8 cellular contexts compared by ENCODE assay signal in the genomic region with DNA sequence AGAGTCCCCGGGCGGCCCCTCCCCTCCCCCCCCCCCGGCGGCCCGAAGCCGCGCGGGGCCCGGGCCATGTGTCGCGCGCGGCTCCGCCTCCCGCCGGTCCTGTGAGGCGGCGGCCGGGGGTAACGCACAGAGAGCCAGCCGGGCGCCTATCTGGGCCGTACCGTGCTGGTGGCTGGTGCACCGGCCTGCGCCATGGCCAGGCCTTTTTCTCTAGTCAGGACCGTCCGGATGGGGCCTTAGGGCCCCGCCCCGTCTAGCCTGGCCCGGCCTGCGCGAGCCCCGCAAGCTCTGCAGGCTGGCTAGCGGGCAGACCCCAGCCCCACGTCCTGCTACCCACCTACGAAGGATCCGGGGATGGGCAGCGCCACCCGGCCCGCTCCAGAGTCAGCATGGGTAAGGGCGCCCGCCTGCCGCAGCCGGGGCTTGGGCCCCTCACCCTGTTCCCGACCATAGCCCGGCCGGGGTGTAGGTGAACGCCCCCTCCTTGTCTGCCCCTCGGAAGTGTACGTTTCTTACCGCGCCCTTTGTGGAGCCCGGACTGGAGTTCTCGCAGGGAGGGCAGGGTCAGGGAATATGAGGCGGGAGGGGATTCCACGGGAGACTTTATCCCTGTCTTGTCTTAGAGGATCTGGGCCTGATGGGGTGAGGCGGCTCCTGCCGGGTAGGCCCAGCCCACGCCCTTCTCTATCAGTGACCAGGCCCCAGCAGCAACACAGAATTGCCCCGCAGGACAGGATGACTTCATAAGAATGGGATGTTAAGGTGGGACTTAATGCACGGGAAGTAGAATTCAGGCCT. TPM values are rescaled to one million over a fixed set of nuclear protein-coding genes. Genes with fewer than 3 reads are reported as not detected.
DNase-seq lines count a peak whose midpoint lies in the region; ATAC-seq, FAIRE-seq and TF ChIP-seq lines count a peak whose summit lies in the region.

A gene with protein sequence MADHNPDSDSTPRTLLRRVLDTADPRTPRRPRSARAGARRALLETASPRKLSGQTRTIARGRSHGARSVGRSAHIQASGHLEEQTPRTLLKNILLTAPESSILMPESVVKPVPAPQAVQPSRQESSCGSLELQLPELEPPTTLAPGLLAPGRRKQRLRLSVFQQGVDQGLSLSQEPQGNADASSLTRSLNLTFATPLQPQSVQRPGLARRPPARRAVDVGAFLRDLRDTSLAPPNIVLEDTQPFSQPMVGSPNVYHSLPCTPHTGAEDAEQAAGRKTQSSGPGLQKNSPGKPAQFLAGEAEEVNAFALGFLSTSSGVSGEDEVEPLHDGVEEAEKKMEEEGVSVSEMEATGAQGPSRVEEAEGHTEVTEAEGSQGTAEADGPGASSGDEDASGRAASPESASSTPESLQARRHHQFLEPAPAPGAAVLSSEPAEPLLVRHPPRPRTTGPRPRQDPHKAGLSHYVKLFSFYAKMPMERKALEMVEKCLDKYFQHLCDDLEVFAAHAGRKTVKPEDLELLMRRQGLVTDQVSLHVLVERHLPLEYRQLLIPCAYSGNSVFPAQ (minus strand): TSS at position 630 of the 798 bp plus-strand sequence. CDS start 13,834 bp downstream, outside the sequence.

- peaks cover 10% of the 10 kb centered on the region for H3K36me3 Mint-ChIP-seq in activated naive CD8-positive, alpha-beta T cell treated with anti-CD3 and anti-CD28 coated beads for 36 hours

- peaks cover 35% of the 10 kb centered on the region for H3K4me1 Mint-ChIP-seq in activated naive CD8-positive, alpha-beta T cell treated with anti-CD3 and anti-CD28 coated beads for 36 hours

- peak within 1 kb of the TSS; percentile 73 to 100 (median 88) for H3K4me3 ChIP-seq in pancreas

- H3K9me3 ChIP-seq in pancreas = no peaks in the 10 kb centered on the region

- FAIRE-seq in pancreas (lab: Jason Lieb, UNC) = no peak

- ATAC-seq in HG02588 (IDR thresholded peaks at IDR 0.05; ENCODE audit: unreplicated experiment) (peak; percentile 37), Right ventricle myocardium superior (ENCODE audit: poor library complexity) (peak; percentile 67), pancreas (peak; percentile 54 to 72 (median 62))

- peak within 1 kb of the TSS; percentile 96 for H3K4me3 Mint-ChIP-seq in activated naive CD8-positive, alpha-beta T cell treated with anti-CD3 and anti-CD28 coated beads for 36 hours

- H3K4me1 ChIP-seq in pancreas = peaks cover 14 to 32% (median 19%) of the 10 kb centered on the region in 3 donors

- H3K27ac Mint-ChIP-seq in activated naive CD8-positive, alpha-beta T cell treated with anti-CD3 and anti-CD28 coated beads for 36 hours = peak within 1 kb of the TSS; percentile 88

- no peaks in the 10 kb centered on the region for H3K27me3 ChIP-seq in pancreas

- H3K27ac ChIP-seq in pancreas = peak within 1 kb of the TSS; percentile 92 to 97 (median 92)

- no peaks in the 10 kb centered on the region for H3K36me3 ChIP-seq in pancreas

- no peaks in the 10 kb centered on the region for H3K9me3 Mint-ChIP-seq in activated naive CD8-positive, alpha-beta T cell treated with anti-CD3 and anti-CD28 coated beads for 36 hours

- intact Hi-C loops in Right ventricle myocardium superior (cut with DNase I) (no loop called here), pancreas (cut with DNase I) (no loop called here)

- no peaks in the 10 kb centered on the region for H3K27me3 Mint-ChIP-seq in activated naive CD8-positive, alpha-beta T cell treated with anti-CD3 and anti-CD28 coated beads for 36 hours

- 1% methylated on average over 39 to 62 of the region's 62 CpGs for whole genome bisulfite sequencing in pancreas, 2 donors

- DNase-seq in stimulated activated CD4-positive, alpha-beta T cell treated with anti-CD3 and anti-CD28 coated beads, TNF-alpha, amount 100 ng/mL, for 48 hours (ENCODE audit: low read depth in 3 of 3) = peak in 2 of 3 donors; percentile 29 to 50
- DNase-seq in stimulated activated CD4-positive, alpha-beta T cell treated with anti-CD3 and anti-CD28 coated beads, Interleukin-4, amount 100 ng/mL, for 1 hour = no peak
- DNase-seq in NAMALWA (ENCODE audit: low spot score) = peak; percentile 27
- DNase-seq in activated naive CD8-positive, alpha-beta T cell treated with anti-CD3 and anti-CD28 coated beads for 36 hours = peak; percentile 27
- DNase-seq in Right ventricle myocardium superior = peak; percentile 79
- peak in 5 of 6 donors; percentile 29 to 88 (median 57) for DNase-seq in pancreas
- no peak for DNase-seq in NK-92 treated with Interleukin-12 subunit alpha and Interleukin-12 subunit beta, amount 100 ng/mL, for 24 hours (lab: John Stamatoyannopoulos, UW)

- TF ChIP-seq CTCF in pancreas (IDR thresholded peaks at IDR 0.05) = no peak

RNA-seq across cellular contexts. Expression of the gene that starts here (rescaled TPM):
- total RNA-seq in activated naive CD8-positive, alpha-beta T cell treated with anti-CD3 and anti-CD28 coated beads for 36 hours = 10 to 100 TPM; 42.2 to 42.4 TPM
- total RNA-seq in Right ventricle myocardium superior (20.6 TPM), pancreas (10 to 100 TPM; 19.6 to 37.0 (median 27.7) TPM)
- polyA plus RNA-seq in pancreas = 100 to 1,000 TPM; 142 to 143 TPM

Comparison
In these comparisons a context has a peak if more than half of its experiments do, and no peak if none do; other contexts are left out.
1. DNase-seq: peak in stimulated activated CD4-positive, alpha-beta T cell treated with anti-CD3 and anti-CD28 coated beads, TNF-alpha, amount 100 ng/mL, for 48 hours (2 of 3), NAMALWA (single experiment), activated naive CD8-positive, alpha-beta T cell treated with anti-CD3 and anti-CD28 coated beads for 36 hours (single experiment), Right ventricle myocardium superior (single experiment) and pancreas (5 of 6); none in stimulated activated CD4-positive, alpha-beta T cell treated with anti-CD3 and anti-CD28 coated beads, Interleukin-4, amount 100 ng/mL, for 1 hour (single experiment) and NK-92 treated with Interleukin-12 subunit alpha and Interleukin-12 subunit beta, amount 100 ng/mL, for 24 hours (single experiment).
2. Peak in every context shown above with its lines, with median percentiles within 50 percentile points of each other: ATAC-seq.